In the genomic region with DNA sequence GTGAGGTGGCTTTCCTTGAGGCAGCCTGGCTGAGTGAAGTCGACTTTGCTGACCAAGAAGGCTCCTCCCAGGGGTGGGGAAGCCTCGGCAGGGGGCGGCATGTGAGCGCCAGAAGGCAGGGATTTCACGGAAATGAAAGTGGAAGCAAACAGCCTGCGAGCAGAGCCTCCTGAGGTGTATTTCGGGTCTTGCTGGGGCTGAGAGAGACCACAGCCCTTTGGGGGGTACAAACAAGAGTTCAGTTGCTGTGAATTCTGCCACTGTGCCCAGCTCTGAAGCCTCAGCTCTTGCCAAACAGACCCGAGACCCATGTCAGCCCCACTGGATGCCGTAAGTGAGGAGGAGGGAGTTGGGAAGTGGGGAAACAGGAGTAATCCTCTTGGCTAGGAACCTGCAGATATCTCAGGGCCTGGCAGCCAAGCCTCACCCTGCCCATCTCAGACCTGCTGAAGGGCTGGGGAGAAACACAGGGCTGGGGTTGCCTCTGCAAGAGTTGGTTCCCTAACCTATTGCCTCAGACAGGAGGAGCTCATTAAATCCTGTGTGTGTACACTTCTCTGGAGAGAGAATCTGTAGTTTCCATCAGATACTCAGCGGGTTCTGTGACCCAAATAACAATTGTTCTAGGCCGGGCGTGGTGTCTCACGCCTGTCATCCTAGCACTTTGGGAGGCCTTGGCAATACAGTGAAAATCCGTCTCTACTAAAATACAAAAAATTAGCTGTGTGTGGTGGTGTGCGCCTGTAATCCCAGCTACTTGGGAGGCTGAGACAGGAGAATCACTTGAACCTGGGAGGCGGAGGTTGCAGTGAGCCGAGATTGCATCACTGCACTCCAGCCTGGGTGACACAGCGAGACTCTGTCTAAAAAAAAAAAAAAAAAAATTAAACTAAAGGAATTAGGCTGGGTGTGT, we compare ENCODE assay signal across 2 cellular contexts.
A peak's percentile ranks its signal among the peaks of the same experiment; 100 is the strongest.
TF ChIP-seq lines count a peak whose summit lies in the region.

Gene IFI35, plus strand, starts transcription at position 146 of the 913 bp plus-strand sequence. Its CDS starts 164 bp downstream, at position 310.

TF ChIP-seq in IMR-90, 13 proteins besides CTCF, POLR2A, EP300 and RAD21:
- no peak for TF ChIP-seq SMC3 (IDR thresholded peaks at IDR 0.05; ENCODE audit: low read depth, low read length)
- TF ChIP-seq BHLHE40 (IDR thresholded peaks at IDR 0.05; ENCODE audit: low read depth, low read length) = peak; percentile 71; the same call in 1 of the 2 replicates
- TF ChIP-seq MAFK (IDR thresholded peaks at IDR 0.05; ENCODE audit: low read depth, low read length) = no peak
- TF ChIP-seq RFX5 (IDR thresholded peaks at IDR 0.05; ENCODE audit: low read depth, low read length) = no peak
- TF ChIP-seq CHD1 (IDR thresholded peaks at IDR 0.05; ENCODE audit: low read depth, low read length) = no peak
- TF ChIP-seq, protein P1, sequence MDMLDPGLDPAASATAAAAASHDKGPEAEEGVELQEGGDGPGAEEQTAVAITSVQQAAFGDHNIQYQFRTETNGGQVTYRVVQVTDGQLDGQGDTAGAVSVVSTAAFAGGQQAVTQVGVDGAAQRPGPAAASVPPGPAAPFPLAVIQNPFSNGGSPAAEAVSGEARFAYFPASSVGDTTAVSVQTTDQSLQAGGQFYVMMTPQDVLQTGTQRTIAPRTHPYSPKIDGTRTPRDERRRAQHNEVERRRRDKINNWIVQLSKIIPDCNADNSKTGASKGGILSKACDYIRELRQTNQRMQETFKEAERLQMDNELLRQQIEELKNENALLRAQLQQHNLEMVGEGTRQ (IDR thresholded peaks at IDR 0.05; ENCODE audit: low read depth, low read length) = peak; percentile 21; the same call in 1 of the 2 replicates
- peak; percentile 50; the same call in 1 of the 2 replicates for TF ChIP-seq MXI1 (IDR thresholded peaks at IDR 0.05; ENCODE audit: borderline replicate concordance, low read depth, low read length)
- TF ChIP-seq MAZ (IDR thresholded peaks at IDR 0.05; ENCODE audit: borderline replicate concordance, low read depth, low read length) = peak; percentile 59; the same call in 1 of the 2 replicates
- TF ChIP-seq NFE2L2 (IDR thresholded peaks at IDR 0.05; ENCODE audit: low read depth, low read length) = no peak
- no peak for TF ChIP-seq ELK1 (IDR thresholded peaks at IDR 0.05; ENCODE audit: borderline replicate concordance, low read depth, low read length)
- TF ChIP-seq CEBPB (IDR thresholded peaks at IDR 0.05; ENCODE audit: low read depth, low read length) = no peak
- TF ChIP-seq RCOR1 (IDR thresholded peaks at IDR 0.05; ENCODE audit: insufficient replicate concordance, low read length) = no peak
- TF ChIP-seq FOS (IDR thresholded peaks at IDR 0.05; ENCODE audit: low read depth, low read length) = no peak

TF ChIP-seq in SK-N-SH, 30 proteins besides CTCF, POLR2A, EP300 and RAD21:
- TF ChIP-seq RCOR1 (IDR thresholded peaks at IDR 0.05; ENCODE audit: low read length) (no peak), CHD2 (IDR thresholded peaks at IDR 0.05; ENCODE audit: low read length, partially characterized antibody) (no peak), MEF2A (IDR thresholded peaks at IDR 0.05; ENCODE audit: borderline replicate concordance, low read depth) (no peak), TEAD4 (IDR thresholded peaks at IDR 0.05; ENCODE audit: borderline replicate concordance, insufficient read depth) (no peak), ELF1 (IDR thresholded peaks at IDR 0.05) (no peak), TCF12 (IDR thresholded peaks at IDR 0.05) (no peak), ZBTB33 (IDR thresholded peaks at IDR 0.05; ENCODE audit: borderline replicate concordance, low read depth) (no peak)
- TF ChIP-seq, protein P2, sequence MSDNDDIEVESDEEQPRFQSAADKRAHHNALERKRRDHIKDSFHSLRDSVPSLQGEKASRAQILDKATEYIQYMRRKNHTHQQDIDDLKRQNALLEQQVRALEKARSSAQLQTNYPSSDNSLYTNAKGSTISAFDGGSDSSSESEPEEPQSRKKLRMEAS (IDR thresholded peaks at IDR 0.05; ENCODE audit: low read depth) = peak; percentile 50; the same call in 1 of the 2 replicates
